ENCODE assay signal across 18 cellular contexts in genomic region chr11:126175261-126175885, GRCh38. TPM values are rescaled to one million over a fixed set of nuclear protein-coding genes. Genes with fewer than 3 reads are reported as not detected.
A peak's percentile ranks its signal among the peaks of the same experiment; 100 is the strongest.
DNase-seq lines count a peak whose midpoint lies in the region; ATAC-seq and TF ChIP-seq lines count a peak whose summit lies in the region.
"Had no signal": no experiment of that assay in that cellular context is flagged by ENCODE, and none has a peak within 500 bp of the region (broad histone marks: within the 10 kb centered on the region; RNA-seq: fewer than 3 reads in every experiment).

No MANE protein-coding gene starts in this region.

- no peak for TF ChIP-seq CTCF in lower leg skin (IDR thresholded peaks at IDR 0.05)
- no peak for TF ChIP-seq CTCF in activated CD8-positive, alpha-beta T cell treated with anti-CD3 and anti-CD28 coated beads for 36 hours (IDR thresholded peaks at IDR 0.05)

- H3K27ac ChIP-seq in substantia nigra (ENCODE audit: low read depth, low read length, poor library complexity, severe bottlenecking), result no peak overlapping the region
- H3K27ac ChIP-seq: body of pancreas, pancreas had no signal

- DNase-seq in RPMI7951 (ENCODE audit: low read depth) (peak; percentile 53), fibroblast of peridontal ligament (ENCODE audit: extremely low read depth) (peak; percentile 8), lower leg skin (ENCODE audit: low spot score in 2 of 2) (peak; percentile 74 to 94), stromal cell of bone marrow (ENCODE audit: low read depth) (peak; percentile 33), substantia nigra (lab: John Stamatoyannopoulos, UW) (no peak), KBM-7 (no peak), SKM-1 treated with dmso at 0.1 percent for 144 hours (lab: John Stamatoyannopoulos, UW; ENCODE audit: unreplicated experiment) (no peak)
- DNase-seq in activated CD8-positive, alpha-beta T cell treated with anti-CD3 and anti-CD28 coated beads for 36 hours, result no peak
- DNase-seq: activated B cell treated with CpG ODN at 0.5 μM for 24 hours; activated CD8-positive, alpha-beta memory T cell treated with anti-CD3 and anti-CD28 coated beads for 24 hours; Caco-2; NCI-H1092 treated with DMSO at 0.1 percent for 48 hours; NCI-H526 treated with DMSO at 0.1 percent for 48 hours; small intestine; stimulated activated CD4-positive, alpha-beta T cell treated with anti-CD3 and anti-CD28 coated beads, Interleukin-4, amount 100 ng/mL, for 24 hours had no signal

- H3K36me3 Mint-ChIP-seq in activated CD8-positive, alpha-beta T cell treated with anti-CD3 and anti-CD28 coated beads for 36 hours (ENCODE audit: low read depth), result peaks cover 3% of the 10 kb centered on the region
- H3K36me3 Mint-ChIP-seq: activated naive CD4-positive, alpha-beta T cell treated with anti-CD3 and anti-CD28 coated beads, Interleukin-2, amount 50 U/mL, for 72 hours had no signal

- H3K4me1 Mint-ChIP-seq in activated CD8-positive, alpha-beta T cell treated with anti-CD3 and anti-CD28 coated beads for 36 hours (ENCODE audit: low read depth), result no peaks in the 10 kb centered on the region
- H3K4me1 Mint-ChIP-seq: activated B cell treated with CpG ODN at 0.5 μM for 24 hours had no signal

- H3K27ac Mint-ChIP-seq in activated CD8-positive, alpha-beta T cell treated with anti-CD3 and anti-CD28 coated beads for 36 hours, result no peak overlapping the region
- H3K27ac Mint-ChIP-seq: activated B cell treated with CpG ODN at 0.5 μM for 24 hours; activated naive CD4-positive, alpha-beta T cell treated with anti-CD3 and anti-CD28 coated beads, Interleukin-2, amount 50 U/mL, for 72 hours had no signal

- in situ Hi-C loops in KBM-7 (cut with MboI; ENCODE audit: low pct_unique_long_range_greater_than_20kb, low sequenced_read_pairs), result no loop called here

- no peak overlapping the region for H3K4me3 Mint-ChIP-seq in activated CD8-positive, alpha-beta T cell treated with anti-CD3 and anti-CD28 coated beads for 36 hours
- H3K4me3 Mint-ChIP-seq: activated B cell treated with CpG ODN at 0.5 μM for 24 hours had no signal

- 3 to 4% methylated on average over 17 of the region's 17 CpGs for WGBS in lower leg skin, 2 donors

- H3K27me3 Mint-ChIP-seq in activated CD8-positive, alpha-beta T cell treated with anti-CD3 and anti-CD28 coated beads for 36 hours, result peaks cover 2% of the 10 kb centered on the region

- CTCF ChIA-PET in activated CD8-positive, alpha-beta T cell treated with anti-CD3 and anti-CD28 coated beads for 36 hours (lab: Charles Lee), result no interaction called here

- POLR2A ChIA-PET in activated CD8-positive, alpha-beta T cell treated with anti-CD3 and anti-CD28 coated beads for 36 hours (lab: Charles Lee), result no interaction called here

- H3K4me3 ChIP-seq in lower leg skin (ENCODE audit: low read depth, poor library complexity, severe bottlenecking), result no peak overlapping the region
- H3K4me3 ChIP-seq: body of pancreas, pancreas had no signal

- no peak for ATAC-seq in activated CD8-positive, alpha-beta T cell treated with anti-CD3 and anti-CD28 coated beads for 36 hours
- ATAC-seq: activated naive CD4-positive, alpha-beta T cell treated with anti-CD3 and anti-CD28 coated beads, Interleukin-2, amount 50 U/mL, for 72 hours; body of pancreas; pancreas had no signal

- no peaks in the 10 kb centered on the region for H3K9me3 Mint-ChIP-seq in activated CD8-positive, alpha-beta T cell treated with anti-CD3 and anti-CD28 coated beads for 36 hours
- H3K9me3 Mint-ChIP-seq: activated B cell treated with CpG ODN at 0.5 μM for 24 hours; activated naive CD4-positive, alpha-beta T cell treated with anti-CD3 and anti-CD28 coated beads, Interleukin-2, amount 50 U/mL, for 72 hours had no signal

- intact Hi-C loops in lower leg skin (cut with DNase I; ENCODE audit: low total_unique reads), result no loop called here
- intact Hi-C loops in activated CD8-positive, alpha-beta T cell treated with anti-CD3 and anti-CD28 coated beads for 36 hours (cut with micrococcal nuclease), result no loop called here

- no peak for TF ChIP-seq POLR2A in lower leg skin (IDR thresholded peaks at IDR 0.05)

RNA-seq across cellular contexts. Expression of gene RPUSD4, which starts 36.1 kb away (rescaled TPM):
- 16.1 and 18.8 TPM in 2 replicates for total RNA-seq in RPMI7951 (2014; rRNA removed; shearing (Covaris generic))
- 10 to 100 TPM; 17.5 to 24.1 (median 20.7) TPM for total RNA-seq in lower leg skin
- 10 to 100 TPM; 38.3 to 43.4 TPM for total RNA-seq in activated CD8-positive, alpha-beta T cell treated with anti-CD3 and anti-CD28 coated beads for 36 hours

RNA-seq across cellular contexts. Expression of gene FAM118B, which starts 36.2 kb away (rescaled TPM):
- total RNA-seq in RPMI7951 (2014; rRNA removed; shearing (Covaris generic)), result 33.6 and 36.3 TPM in 2 replicates
- total RNA-seq in lower leg skin, result 10 to 100 TPM in 2 of 4 donors, 1 to 10 TPM in 2; 7.3 to 18.9 (median 9.0) TPM
- total RNA-seq in activated CD8-positive, alpha-beta T cell treated with anti-CD3 and anti-CD28 coated beads for 36 hours, result 1 to 10 TPM; 8.9 to 9.5 TPM

Comparison
In these comparisons a context has a peak if more than half of its experiments do, and no peak if none do; other contexts are left out.
1. DNase-seq: peak in RPMI7951 (single experiment), fibroblast of peridontal ligament (single experiment), lower leg skin (2 of 2) and stromal cell of bone marrow (single experiment); none in substantia nigra (0 of 49), KBM-7 (single experiment), SKM-1 treated with dmso at 0.1 percent for 144 hours (single experiment) and activated CD8-positive, alpha-beta T cell treated with anti-CD3 and anti-CD28 coated beads for 36 hours (single experiment).